28 cellular contexts compared by ENCODE assay signal in genomic region chr13:93637852-93638251, GRCh38.
"Had no signal": no experiment of that assay in that cellular context is flagged by ENCODE, and none has a peak within 500 bp of the region (broad histone marks: within the 10 kb centered on the region; RNA-seq: fewer than 3 reads in every experiment).

No MANE protein-coding gene starts in this region.

- H3K9me3 ChIP-seq: ovary, psoas muscle, spleen, suprapubic skin, testis, tibial artery, transverse colon, upper lobe of right lung, uterus had no signal

- H3K4me1 ChIP-seq: neural progenitor cell, parathyroid adenoma, psoas muscle, spleen, suprapubic skin, testis, transverse colon, upper lobe of right lung, uterus had no signal

- H3K36me3 ChIP-seq: neural progenitor cell, ovary, spleen, suprapubic skin, tibial artery, transverse colon, upper lobe of right lung, uterus had no signal

- H3K27ac ChIP-seq: neural progenitor cell, ovary, parathyroid adenoma, psoas muscle, skin epidermis, spleen, suprapubic skin, testis, tibial artery, transverse colon, upper lobe of right lung, uterus had no signal

- H3K4me2 ChIP-seq: neural progenitor cell, smooth muscle cell had no signal

- ATAC-seq: natural killer cell; psoas muscle; right cardiac atrium; sciatic nerve; stimulated activated memory B cell treated with anti-CD40 and anti-IgM and Interleukin-4, amounts not matched to agents 10 μg/mL and 1 μg/mL and 100 μg/mL, for 72 hours; stimulated activated naive CD8-positive, alpha-beta T cell treated with anti-CD3 and anti-CD28 coated beads, Interleukin-15, amount 100 ng/mL, for 72 hours; stimulated activated naive CD8-positive, alpha-beta T cell treated with anti-CD3 and anti-CD28 coated beads, Interleukin-15, Interleukin-2, amounts not matched to agents 100 U/mL and 50 U/mL, for 24 hours; upper lobe of right lung had no signal

- H3K27me3 ChIP-seq: neural progenitor cell, ovary, spleen, suprapubic skin, testis, tibial artery, transverse colon, upper lobe of right lung, uterus had no signal

- H3K79me2 ChIP-seq: parathyroid adenoma had no signal

- DNase-seq: natural killer cell; occipital lobe; ovary; posterior cingulate gyrus; psoas muscle; right cardiac atrium; spleen; stimulated activated CD4-positive, alpha-beta T cell treated with anti-CD3 and anti-CD28 coated beads, Interleukin-12 subunit alpha, Interleukin-12 subunit beta, amount 100 ng/mL, for 4 hours; stimulated activated CD4-positive, alpha-beta T cell treated with anti-CD3 and anti-CD28 coated beads, Interleukin-1b, Interleukin-23, amount 100 ng/mL, for 48 hours; stimulated activated CD4-positive, alpha-beta T cell treated with anti-CD3 and anti-CD28 coated beads, Interleukin-4, amount 100 ng/mL, for 1 hour; stimulated activated CD4-positive, alpha-beta T cell treated with anti-CD3 and anti-CD28 coated beads, Interleukin-4, amount 100 ng/mL, for 4 hours; stimulated activated CD8-positive, alpha-beta memory T cell treated with anti-CD3 and anti-CD28 coated beads, Interleukin-4, amount 100 ng/mL, for 48 hours; stimulated activated naive CD4-positive, alpha-beta T cell; stimulated activated naive CD8-positive, alpha-beta T cell treated with anti-CD3 and anti-CD28 coated beads, Interleukin-15, amount 100 ng/mL, for 72 hours; stimulated activated naive CD8-positive, alpha-beta T cell treated with anti-CD3 and anti-CD28 coated beads, Interleukin-15, Interleukin-2, amounts not matched to agents 100 U/mL and 50 U/mL, for 24 hours; substantia nigra; testis; tibial artery; transverse colon; upper lobe of right lung; uterus had no signal

- H2AFZ ChIP-seq: neural progenitor cell, parathyroid adenoma had no signal

- H3K9ac ChIP-seq: neural progenitor cell, parathyroid adenoma had no signal

- H3K4me3 ChIP-seq: neural progenitor cell, ovary, psoas muscle, skin epidermis, smooth muscle cell, spleen, suprapubic skin, testis, tibial artery, transverse colon, upper lobe of right lung, uterus had no signal
